In genomic region chr9:92600075-92600741, GRCh38 we compare ENCODE assay signal across 12 cellular contexts.
DNase-seq lines count a peak whose midpoint lies in the region; TF ChIP-seq lines count a peak whose summit lies in the region.
"Had no signal": no experiment of that assay in that cellular context is flagged by ENCODE, and none has a peak within 500 bp of the region (broad histone marks: within the 10 kb centered on the region; RNA-seq: fewer than 3 reads in every experiment).

No MANE protein-coding gene starts in this region.

- H2AFZ ChIP-seq in hepatocyte, result no peak overlapping the region

- DNase-seq in H4 (ENCODE audit: low spot score) (peak; percentile 45), hepatocyte (ENCODE audit: low spot score) (no peak), thyroid gland (no peak), GM10248 (ENCODE audit: extremely low spot score) (no peak)
- no peak for DNase-seq in activated CD4-positive, alpha-beta T cell treated with anti-CD3 and anti-CD28 coated beads for 48 hours
- no peak for DNase-seq in stimulated activated naive CD4-positive, alpha-beta T cell treated with Interleukin-2 at 50 U/mL for 16 hours (lab: John Stamatoyannopoulos, UW)
- DNase-seq: activated CD4-positive, CD25-positive, alpha-beta regulatory T cell; activated T-cell treated with anti-CD3 and anti-CD28 coated beads for 4 hours; AML-193; NCI-H446 treated with DMSO at 0.1 percent for 48 hours had no signal

- H3K4me3 ChIP-seq in hepatocyte (no peak overlapping the region), skeletal muscle satellite cell (ENCODE audit: low read length) (no peak overlapping the region), thyroid gland (replicated peaks in 1 of 3) (no peak overlapping the region)

- CTCF ChIA-PET in GM10248 (lab: Yijun Ruan, JAX), result interaction anchor here (1.1 to 1.9 kb wide), 3 partner anchors 9 to 461 kb away, joined by 3 to 5 read pairs (median 3); no protein-coding TSS in a partner anchor

- H3K36me3 ChIP-seq in hepatocyte (replicated peaks; ENCODE audit: insufficient read depth, low read depth) (peaks cover 3% of the 10 kb centered on the region), skeletal muscle satellite cell (ENCODE audit: insufficient read depth, low read length) (no peaks in the 10 kb centered on the region), thyroid gland (no peaks in the 10 kb centered on the region)

- no peaks in the 10 kb centered on the region for H4K20me1 ChIP-seq in hepatocyte (ENCODE audit: insufficient read depth, poor library complexity, severe bottlenecking)

- H3K27me3 ChIP-seq in hepatocyte (no peaks in the 10 kb centered on the region), skeletal muscle satellite cell (ENCODE audit: control insufficient read depth, insufficient read depth, low read length) (no peaks in the 10 kb centered on the region), thyroid gland (no peaks in the 10 kb centered on the region)

- POLR2A ChIA-PET in GM10248 (lab: Yijun Ruan, JAX), result no interaction called here

- intact Hi-C loops in thyroid gland (cut with DNase I), result no loop called here

- H3K27ac ChIP-seq in cingulate gyrus (ENCODE audit: low read depth, low read length), result peak overlapping the region; percentile 55
- H3K27ac ChIP-seq in hepatocyte, result peak overlapping the region; percentile 80
- peak overlapping the region in 1 of 3 donors; percentile 53 for H3K27ac ChIP-seq in thyroid gland

- TF ChIP-seq CTCF in hepatocyte (IDR thresholded peaks at IDR 0.05; ENCODE audit: poor library complexity) (no peak), thyroid gland (IDR thresholded peaks at IDR 0.05) (no peak), GM10248 (IDR thresholded peaks at IDR 0.05; ENCODE audit: control extremely low read depth, extremely low read depth, low read depth, missing control alignments) (no peak)

- H3K9ac ChIP-seq in skeletal muscle satellite cell (ENCODE audit: low read depth, low read length), result no peak overlapping the region

- H3K9me2 ChIP-seq in hepatocyte (replicated peaks; ENCODE audit: insufficient read depth), result no peaks in the 10 kb centered on the region

- WGBS in hepatocyte (ENCODE audit: low lambda C conversion rate, missing lambda C conversion rate), result 77% methylated on average over 6 of the region's 6 CpGs
- WGBS in thyroid gland, 2 donors, result 76 to 84% methylated on average over 6 of the region's 6 CpGs

- H3K4me1 ChIP-seq in hepatocyte (ENCODE audit: insufficient read depth), result peaks cover 13% of the 10 kb centered on the region
- H3K4me1 ChIP-seq in skeletal muscle satellite cell (ENCODE audit: control insufficient read depth, insufficient read depth, low read length), result peaks cover 20% of the 10 kb centered on the region
- H3K4me1 ChIP-seq in thyroid gland, result no peaks in the 10 kb centered on the region

- no peak for TF ChIP-seq POLR2A in thyroid gland (IDR thresholded peaks at IDR 0.05)

- H3K9me3 ChIP-seq in hepatocyte (ENCODE audit: low read depth) (no peaks in the 10 kb centered on the region), skeletal muscle satellite cell (replicated peaks; ENCODE audit: low read length) (no peaks in the 10 kb centered on the region), thyroid gland (no peaks in the 10 kb centered on the region)

- H3K4me2 ChIP-seq in hepatocyte (no peak overlapping the region), skeletal muscle satellite cell (ENCODE audit: low read length) (peak overlapping the region; percentile 79)

- H3K79me2 ChIP-seq in hepatocyte, result no peaks in the 10 kb centered on the region
